ENCODE assay signal across 1 cellular context in genomic region chr6:150775400-150775799, GRCh38.
TF ChIP-seq lines count a peak whose summit lies in the region.

No MANE protein-coding gene starts in this region.

TF ChIP-seq in HCT116, 20 proteins besides CTCF, POLR2A, EP300 and RAD21 (continued from another document):
- TF ChIP-seq EGR1 (IDR thresholded peaks at IDR 0.05; ENCODE audit: low read depth) (no peak), POLR2AphosphoS5 (IDR thresholded peaks at IDR 0.05; ENCODE audit: low read depth, low read length) (no peak), CBX3 (IDR thresholded peaks at IDR 0.05; ENCODE audit: low read depth) (no peak), CEBPB (IDR thresholded peaks at IDR 0.05; ENCODE audit: low read depth) (no peak), JUND (IDR thresholded peaks at IDR 0.05) (no peak), TCF7L2 (IDR thresholded peaks at IDR 0.05; ENCODE audit: borderline replicate concordance, extremely low read depth, insufficient read depth, insufficient read length) (no peak), REST (IDR thresholded peaks at IDR 0.05; ENCODE audit: low read depth) (no peak), EZH2phosphoT487 (IDR thresholded peaks at IDR 0.05; ENCODE audit: borderline replicate concordance) (no peak)
